ENCODE assay signal across 8 cellular contexts in the genomic region with DNA sequence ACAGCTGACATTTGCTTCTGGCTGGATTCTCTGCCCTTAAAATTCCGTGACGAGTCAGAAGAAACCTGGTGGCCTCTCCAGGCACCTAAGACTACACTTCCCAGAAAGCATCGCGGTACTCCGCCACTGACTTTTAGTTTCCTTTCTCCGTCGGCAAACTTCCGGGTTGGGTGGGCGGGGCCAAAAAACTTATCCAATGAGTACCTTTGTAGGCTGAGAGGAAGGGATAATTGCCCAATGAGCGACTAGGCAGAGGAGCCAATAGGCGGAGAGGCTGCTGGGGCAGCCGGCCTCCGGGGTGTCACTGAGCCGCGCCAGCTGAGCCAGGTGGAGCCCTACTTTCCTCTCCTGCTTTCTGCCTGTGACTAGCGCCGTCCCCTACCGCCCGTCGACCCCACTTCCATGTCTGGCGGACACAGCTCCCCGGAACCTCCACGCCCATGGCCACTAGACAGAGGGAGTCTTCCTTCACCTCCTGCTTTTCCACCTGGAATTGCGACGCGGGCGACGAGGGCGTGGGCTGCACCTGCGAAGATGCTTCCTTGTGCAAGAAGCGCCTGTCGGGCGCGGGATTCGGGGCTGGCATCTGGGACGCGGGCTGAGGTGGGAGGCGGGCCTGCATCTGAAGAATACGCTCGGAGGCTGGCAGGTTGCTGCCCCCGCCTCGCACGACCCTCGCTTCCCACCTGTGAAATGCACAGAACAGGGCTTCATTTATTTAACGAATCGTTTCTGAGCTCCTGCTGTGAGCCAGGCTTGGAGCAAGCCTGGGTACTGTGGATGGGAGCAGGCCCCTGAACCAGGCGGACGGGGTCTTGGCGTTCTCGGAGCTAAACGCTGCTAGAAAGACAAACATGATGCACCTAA. TPM values are rescaled to one million over a fixed set of nuclear protein-coding genes. Genes with fewer than 3 reads are reported as not detected.
A peak's percentile ranks its signal among the peaks of the same experiment; 100 is the strongest.
DNase-seq lines count a peak whose midpoint lies in the region; ATAC-seq and TF ChIP-seq lines count a peak whose summit lies in the region.

No MANE protein-coding gene starts in this region.

- ATAC-seq in GM21717 (IDR thresholded peaks at IDR 0.05; ENCODE audit: unreplicated experiment) (peak; percentile 92), PC-3 (peak; percentile 99)
- ATAC-seq in activated T-cell treated with anti-CD3 and anti-CD28 coated beads, Interleukin-2, amount 50 U/mL, for 4 hours, result peak; percentile 99 to 100

- H3K4me2 ChIP-seq in PC-3 (ENCODE audit: low read length), result peak overlapping the region; percentile 100

- no peak for TF ChIP-seq EP300 in esophagus muscularis mucosa (IDR thresholded peaks at IDR 0.05)

- POLR2A ChIA-PET in PC-3 (lab: Charles Lee; ENCODE audit: unreplicated experiment), result interaction anchor here (0.6 kb wide), 1 partner anchor 37 kb away, joined by 3 read pairs; no protein-coding TSS in a partner anchor

- TF ChIP-seq CTCF in PC-3 (conservative IDR thresholded peaks at IDR 0.05; ENCODE audit: low read depth, low read length) (no peak), esophagus muscularis mucosa (IDR thresholded peaks at IDR 0.05) (no peak)

- no peaks in the 10 kb centered on the region for H3K9me2 ChIP-seq in PC-3 (replicated peaks; ENCODE audit: low read length)

- H3K27me3 Mint-ChIP-seq in activated T-cell treated with anti-CD3 and anti-CD28 coated beads, Interleukin-2, amount 50 U/mL, for 4 hours (ENCODE audit: low read depth), result no peaks in the 10 kb centered on the region

- no peaks in the 10 kb centered on the region for H3K36me3 Mint-ChIP-seq in activated T-cell treated with anti-CD3 and anti-CD28 coated beads, Interleukin-2, amount 50 U/mL, for 4 hours (ENCODE audit: insufficient read depth)

- 0% methylated on average over 24 of the region's 51 CpGs for whole genome bisulfite sequencing in esophagus muscularis mucosa

- TF ChIP-seq POLR2A in esophagus muscularis mucosa (IDR thresholded peaks at IDR 0.05; ENCODE audit: low read depth), result no peak

- H3K9me3 Mint-ChIP-seq in activated T-cell treated with anti-CD3 and anti-CD28 coated beads, Interleukin-2, amount 50 U/mL, for 4 hours, result no peaks in the 10 kb centered on the region

- BruUV-seq in PC-3 (replicated peaks; lab: Mats Ljungman, UMichigan), result TSS peak; percentile 84

- H3K27me3 ChIP-seq in PC-3 (ENCODE audit: low read length), result no peaks in the 10 kb centered on the region
- H3K27me3 ChIP-seq in esophagus muscularis mucosa, result no peaks in the 10 kb centered on the region
- H3K27me3 ChIP-seq in muscle layer of colon (ENCODE audit: control insufficient read depth in 1 of 2, insufficient read depth in 2 of 2, low read length in 2 of 2), result no peaks in the 10 kb centered on the region

- peak overlapping the region; percentile 25; the same call in 1 of the 2 replicates for H3K27ac ChIP-seq in PC-3 (ENCODE audit: low read length)
- H3K27ac ChIP-seq in esophagus muscularis mucosa (replicated peaks in 1 of 4), result peak overlapping the region; percentile 65 to 83 (median 70)
- H3K27ac ChIP-seq in muscle layer of colon (ENCODE audit: low read depth, low read length), result peak overlapping the region; percentile 67

- peaks cover 41% of the 10 kb centered on the region for H3K4me1 Mint-ChIP-seq in activated T-cell treated with anti-CD3 and anti-CD28 coated beads, Interleukin-2, amount 50 U/mL, for 4 hours (ENCODE audit: low read depth)

- H3K9ac ChIP-seq in PC-3 (ENCODE audit: low read length), result peak overlapping the region; percentile 74
- H3K9ac ChIP-seq in muscle layer of colon (ENCODE audit: low read length), result peak overlapping the region; percentile 63

- H3K79me2 ChIP-seq in PC-3 (ENCODE audit: low read length), result peaks cover 10% of the 10 kb centered on the region

- peak; percentile 93 for DNase-seq in DMS153 treated with DMSO at 0.1 percent for 48 hours (lab: John Stamatoyannopoulos, UW; ENCODE audit: unreplicated experiment)
- peak; percentile 97 for DNase-seq in Jurkat, Clone E6-1 (ENCODE audit: low read depth, low spot score)
- DNase-seq in PC-3, result peak; percentile 94
- peak; percentile 85 for DNase-seq in activated T-cell treated with anti-CD3 and anti-CD28 coated beads, Interleukin-2, amount 50 U/mL, for 4 hours
- DNase-seq in esophagus muscularis mucosa (ENCODE audit: extremely low spot score), result peak; percentile 99
- DNase-seq in stimulated activated CD8-positive, alpha-beta memory T cell treated with anti-CD3 and anti-CD28 coated beads, Interleukin-7, amount 100 ng/mL, for 1 hour (ENCODE audit: low read depth in 2 of 2), result peak; percentile 73 to 77

- peak overlapping the region; percentile 84 for H3K4me3 ChIP-seq in Jurkat, Clone E6-1 (ENCODE audit: low read length)
- H3K4me3 ChIP-seq in PC-3 (ENCODE audit: low read length), result peak overlapping the region; percentile 94
- peak overlapping the region; percentile 76 to 93 (median 82) for H3K4me3 ChIP-seq in esophagus muscularis mucosa
- H3K4me3 ChIP-seq in muscle layer of colon (ENCODE audit: low read depth in 1 of 2, low read length in 2 of 2), result peak overlapping the region; percentile 85 to 86

- intact Hi-C loops in PC-3 (cut with micrococcal nuclease), result no loop called here
- intact Hi-C loops in esophagus muscularis mucosa (cut with DNase I), result no loop called here

- H3K4me1 ChIP-seq in PC-3 (ENCODE audit: insufficient read depth, low read length) (peaks cover 22% of the 10 kb centered on the region), esophagus muscularis mucosa (peaks cover 8 to 22% (median 18%) of the 10 kb centered on the region in 4 donors), muscle layer of colon (ENCODE audit: insufficient read depth, low read length) (peaks cover 12% of the 10 kb centered on the region)

- no peaks in the 10 kb centered on the region for H3K36me3 ChIP-seq in PC-3 (ENCODE audit: low read depth, low read length)
- no peaks in the 10 kb centered on the region for H3K36me3 ChIP-seq in esophagus muscularis mucosa
- H3K36me3 ChIP-seq in muscle layer of colon (ENCODE audit: insufficient read depth, low read length), result no peaks in the 10 kb centered on the region

- H4K20me1 ChIP-seq in PC-3 (ENCODE audit: low read length), result no peaks in the 10 kb centered on the region

- H3K9me3 ChIP-seq in PC-3 (ENCODE audit: low read length) (no peaks in the 10 kb centered on the region), esophagus muscularis mucosa (no peaks in the 10 kb centered on the region), muscle layer of colon (ENCODE audit: low read length) (no peaks in the 10 kb centered on the region)

- H3K4me3 Mint-ChIP-seq in activated T-cell treated with anti-CD3 and anti-CD28 coated beads, Interleukin-2, amount 50 U/mL, for 4 hours, result peak overlapping the region; percentile 94

- H2AFZ ChIP-seq in PC-3 (ENCODE audit: low read length), result peak overlapping the region; percentile 86

- CTCF ChIA-PET in PC-3 (lab: Charles Lee), result no interaction called here

- H3F3A ChIP-seq in PC-3 (ENCODE audit: low read length, unreplicated experiment), result no peaks in the 10 kb centered on the region

RNA-seq across cellular contexts. Expression of gene ARHGAP17, which starts 16.5 kb away (rescaled TPM):
- 56.9 TPM for polyA plus RNA-seq in Jurkat, Clone E6-1 (2012; ENCODE audit: insufficient read depth, insufficient read length)
- total RNA-seq in PC-3 (2014; rRNA removed), result 12.8 and 15.7 TPM in 2 replicates
- total RNA-seq in activated T-cell treated with anti-CD3 and anti-CD28 coated beads, Interleukin-2, amount 50 U/mL, for 4 hours, result 10 to 100 TPM; 69.5 to 83.6 (median 73.1) TPM
- 10 to 100 TPM; 33.6 to 44.9 (median 38.4) TPM for total RNA-seq in esophagus muscularis mucosa

Comparison
In these comparisons a context has a peak if more than half of its experiments do, and no peak if none do; other contexts are left out.
1. Peak in every context shown above with its lines: DNase-seq, ATAC-seq, H3K4me3 ChIP-seq and H3K27ac ChIP-seq.